26 cellular contexts compared by ENCODE assay signal in genomic region chr16:85846461-85846860, GRCh38. TPM values are rescaled to one million over a fixed set of nuclear protein-coding genes. Genes with fewer than 3 reads are reported as not detected.
DNase-seq lines count a peak whose midpoint lies in the region; ATAC-seq and TF ChIP-seq lines count a peak whose summit lies in the region.
"Had no signal": no experiment of that assay in that cellular context is flagged by ENCODE, and none has a peak within 500 bp of the region (broad histone marks: within the 10 kb centered on the region; RNA-seq: fewer than 3 reads in every experiment).

No MANE protein-coding gene starts in this region.

- H3K4me3 ChIP-seq in NB4 (ENCODE audit: low read depth, low read length), result no peak overlapping the region
- H3K4me3 ChIP-seq: K562, PC-9, SJCRH30 had no signal

- peaks cover 15% of the 10 kb centered on the region for H3K4me1 Mint-ChIP-seq in activated naive CD8-positive, alpha-beta T cell treated with anti-CD3 and anti-CD28 coated beads for 36 hours
- peaks cover 5% of the 10 kb centered on the region for H3K4me1 Mint-ChIP-seq in activated naive CD8-positive, alpha-beta T cell treated with anti-CD3 and anti-CD28 coated beads, Interleukin-2, amount 50 U/mL, for 24 hours
- peaks cover 49% of the 10 kb centered on the region for H3K4me1 Mint-ChIP-seq in stimulated activated memory B cell treated with anti-CD40 and anti-IgM and Interleukin-4, amounts not matched to agents 10 μg/mL and 1 μg/mL and 100 μg/mL, for 72 hours
- peaks cover 4 to 13% of the 10 kb centered on the region in 2 donors for H3K4me1 Mint-ChIP-seq in effector memory CD8-positive, alpha-beta T cell (ENCODE audit: low read depth in 2 of 2)
- H3K4me1 Mint-ChIP-seq in activated CD8-positive, alpha-beta T cell treated with anti-CD3 and anti-CD28 coated beads for 36 hours (ENCODE audit: low read depth), result peaks cover 6% of the 10 kb centered on the region

- no peaks in the 10 kb centered on the region for H3K36me3 Mint-ChIP-seq in activated naive CD8-positive, alpha-beta T cell treated with anti-CD3 and anti-CD28 coated beads for 36 hours
- no peaks in the 10 kb centered on the region for H3K36me3 Mint-ChIP-seq in activated naive CD8-positive, alpha-beta T cell treated with anti-CD3 and anti-CD28 coated beads, Interleukin-2, amount 50 U/mL, for 24 hours (ENCODE audit: low read depth)
- no peaks in the 10 kb centered on the region for H3K36me3 Mint-ChIP-seq in stimulated activated memory B cell treated with anti-CD40 and anti-IgM and Interleukin-4, amounts not matched to agents 10 μg/mL and 1 μg/mL and 100 μg/mL, for 72 hours
- H3K36me3 Mint-ChIP-seq in effector memory CD8-positive, alpha-beta T cell (ENCODE audit: insufficient read depth), result peaks cover 2% of the 10 kb centered on the region
- H3K36me3 Mint-ChIP-seq in activated CD8-positive, alpha-beta T cell treated with anti-CD3 and anti-CD28 coated beads for 36 hours (ENCODE audit: low read depth), result no peaks in the 10 kb centered on the region

- peak overlapping the region; percentile 19 for H3K27ac Mint-ChIP-seq in activated naive CD8-positive, alpha-beta T cell treated with anti-CD3 and anti-CD28 coated beads for 36 hours
- H3K27ac Mint-ChIP-seq in activated naive CD8-positive, alpha-beta T cell treated with anti-CD3 and anti-CD28 coated beads, Interleukin-2, amount 50 U/mL, for 24 hours, result no peak overlapping the region
- H3K27ac Mint-ChIP-seq in stimulated activated memory B cell treated with anti-CD40 and anti-IgM and Interleukin-4, amounts not matched to agents 10 μg/mL and 1 μg/mL and 100 μg/mL, for 72 hours, result peak overlapping the region; percentile 66
- peak overlapping the region in 1 of 2 donors; percentile 52 for H3K27ac Mint-ChIP-seq in effector memory CD8-positive, alpha-beta T cell
- no peak overlapping the region for H3K27ac Mint-ChIP-seq in activated CD8-positive, alpha-beta T cell treated with anti-CD3 and anti-CD28 coated beads for 36 hours
- H3K27ac Mint-ChIP-seq: CD4-positive, alpha-beta T cell had no signal

- no peaks in the 10 kb centered on the region for H3K9me3 Mint-ChIP-seq in activated naive CD8-positive, alpha-beta T cell treated with anti-CD3 and anti-CD28 coated beads for 36 hours
- H3K9me3 Mint-ChIP-seq in activated naive CD8-positive, alpha-beta T cell treated with anti-CD3 and anti-CD28 coated beads, Interleukin-2, amount 50 U/mL, for 24 hours, result no peaks in the 10 kb centered on the region
- no peaks in the 10 kb centered on the region for H3K9me3 Mint-ChIP-seq in stimulated activated memory B cell treated with anti-CD40 and anti-IgM and Interleukin-4, amounts not matched to agents 10 μg/mL and 1 μg/mL and 100 μg/mL, for 72 hours
- no peaks in the 10 kb centered on the region for H3K9me3 Mint-ChIP-seq in effector memory CD8-positive, alpha-beta T cell
- H3K9me3 Mint-ChIP-seq in activated CD8-positive, alpha-beta T cell treated with anti-CD3 and anti-CD28 coated beads for 36 hours, result no peaks in the 10 kb centered on the region
- H3K9me3 Mint-ChIP-seq: CD4-positive, alpha-beta T cell had no signal

- peaks cover 26% of the 10 kb centered on the region for H3K27me3 Mint-ChIP-seq in activated naive CD8-positive, alpha-beta T cell treated with anti-CD3 and anti-CD28 coated beads for 36 hours
- H3K27me3 Mint-ChIP-seq in activated naive CD8-positive, alpha-beta T cell treated with anti-CD3 and anti-CD28 coated beads, Interleukin-2, amount 50 U/mL, for 24 hours, result peaks cover 24% of the 10 kb centered on the region
- H3K27me3 Mint-ChIP-seq in stimulated activated memory B cell treated with anti-CD40 and anti-IgM and Interleukin-4, amounts not matched to agents 10 μg/mL and 1 μg/mL and 100 μg/mL, for 72 hours, result peaks cover 28% of the 10 kb centered on the region
- H3K27me3 Mint-ChIP-seq in effector memory CD8-positive, alpha-beta T cell, result peaks cover 18 to 37% of the 10 kb centered on the region in 2 donors
- H3K27me3 Mint-ChIP-seq in activated CD8-positive, alpha-beta T cell treated with anti-CD3 and anti-CD28 coated beads for 36 hours, result peaks cover 10% of the 10 kb centered on the region

- no peak for TF ChIP-seq POLR2A in NB4 (IDR thresholded peaks at IDR 0.05; ENCODE audit: extremely low read depth, insufficient read length)

- ATAC-seq in activated naive CD8-positive, alpha-beta T cell treated with anti-CD3 and anti-CD28 coated beads, Interleukin-2, amount 50 U/mL, for 24 hours, result no peak
- peak; percentile 54 for ATAC-seq in stimulated activated memory B cell treated with anti-CD40 and anti-IgM and Interleukin-4, amounts not matched to agents 10 μg/mL and 1 μg/mL and 100 μg/mL, for 72 hours
- ATAC-seq in effector memory CD8-positive, alpha-beta T cell (replicated peaks), result no peak
- no peak for ATAC-seq in left colon
- no peak for ATAC-seq in activated CD8-positive, alpha-beta T cell treated with anti-CD3 and anti-CD28 coated beads for 36 hours
- ATAC-seq: K562, Right ventricle myocardium inferior had no signal

- no peak for DNase-seq in activated naive CD8-positive, alpha-beta T cell treated with anti-CD3 and anti-CD28 coated beads for 36 hours
- no peak for DNase-seq in activated naive CD8-positive, alpha-beta T cell treated with anti-CD3 and anti-CD28 coated beads, Interleukin-2, amount 50 U/mL, for 24 hours
- DNase-seq in NB4 (ENCODE audit: low read depth) (peak; percentile 61), mesenteric fat pad (ENCODE audit: low spot score) (peak; percentile 78), left colon (no peak)
- no peak for DNase-seq in effector memory CD8-positive, alpha-beta T cell
- DNase-seq in activated CD8-positive, alpha-beta T cell treated with anti-CD3 and anti-CD28 coated beads for 36 hours, result no peak
- DNase-seq: 8988T; ACHN; CD4-positive, alpha-beta T cell; DMS53; Kasumi-1; NCI-H1105; NCI-H1436 treated with DMSO at 0.1 percent for 48 hours; NCI-H187 treated with DMSO at 0.1 percent for 48 hours; NCI-H524 treated with DMSO at 0.1 percent for 48 hours; NCI-H82; NK-92 treated with Interleukin-12 subunit alpha and Interleukin-12 subunit beta, amount 100 ng/mL, for 24 hours; PC-9; SJCRH30 had no signal

- no peak overlapping the region for H3K4me3 Mint-ChIP-seq in activated naive CD8-positive, alpha-beta T cell treated with anti-CD3 and anti-CD28 coated beads for 36 hours
- H3K4me3 Mint-ChIP-seq in activated naive CD8-positive, alpha-beta T cell treated with anti-CD3 and anti-CD28 coated beads, Interleukin-2, amount 50 U/mL, for 24 hours, result no peak overlapping the region
- peak overlapping the region; percentile 10 for H3K4me3 Mint-ChIP-seq in stimulated activated memory B cell treated with anti-CD40 and anti-IgM and Interleukin-4, amounts not matched to agents 10 μg/mL and 1 μg/mL and 100 μg/mL, for 72 hours
- no peak overlapping the region for H3K4me3 Mint-ChIP-seq in effector memory CD8-positive, alpha-beta T cell
- H3K4me3 Mint-ChIP-seq in activated CD8-positive, alpha-beta T cell treated with anti-CD3 and anti-CD28 coated beads for 36 hours, result no peak overlapping the region
- H3K4me3 Mint-ChIP-seq: CD4-positive, alpha-beta T cell had no signal

- CTCF ChIA-PET in activated CD8-positive, alpha-beta T cell treated with anti-CD3 and anti-CD28 coated beads for 36 hours (lab: Charles Lee), result interaction anchor here (1.4 kb wide), 1 partner anchor 48 kb away, joined by 3 read pairs; no protein-coding TSS in a partner anchor

- POLR2A ChIA-PET in activated CD8-positive, alpha-beta T cell treated with anti-CD3 and anti-CD28 coated beads for 36 hours (lab: Charles Lee), result no interaction called here

- TF ChIP-seq CTCF in NB4 (IDR thresholded peaks at IDR 0.05; ENCODE audit: low read depth, low read length), result no peak
- TF ChIP-seq CTCF in activated CD8-positive, alpha-beta T cell treated with anti-CD3 and anti-CD28 coated beads for 36 hours (IDR thresholded peaks at IDR 0.05), result no peak

- intact Hi-C loops in left colon (cut with DNase I, micrococcal nuclease), result no loop called here
- intact Hi-C loops in activated CD8-positive, alpha-beta T cell treated with anti-CD3 and anti-CD28 coated beads for 36 hours (cut with micrococcal nuclease), result no loop called here

RNA-seq across cellular contexts. Expression of gene COX4I1, which starts 47.0 kb away (rescaled TPM):
- total RNA-seq in activated naive CD8-positive, alpha-beta T cell treated with anti-CD3 and anti-CD28 coated beads for 36 hours, result 100 to 1,000 TPM; 524 to 548 TPM
- total RNA-seq in mesenteric fat pad, result 419 TPM
- 1,000 to 10,000 TPM; 1,115 to 1,368 TPM for total RNA-seq in left colon
- 100 to 1,000 TPM; 515 to 543 TPM for total RNA-seq in activated CD8-positive, alpha-beta T cell treated with anti-CD3 and anti-CD28 coated beads for 36 hours

RNA-seq across cellular contexts. Expression of gene EMC8, which starts 47.1 kb away (rescaled TPM):
- 10 to 100 TPM; 49.4 to 51.0 TPM for total RNA-seq in activated naive CD8-positive, alpha-beta T cell treated with anti-CD3 and anti-CD28 coated beads for 36 hours
- total RNA-seq in mesenteric fat pad (31.5 TPM), left colon (10 to 100 TPM; 31.2 to 31.3 TPM)
- total RNA-seq in activated CD8-positive, alpha-beta T cell treated with anti-CD3 and anti-CD28 coated beads for 36 hours, result 10 to 100 TPM; 32.4 to 38.6 TPM

RNA-seq across cellular contexts. Expression of gene IRF8, which starts 52.5 kb away (rescaled TPM):
- total RNA-seq in activated naive CD8-positive, alpha-beta T cell treated with anti-CD3 and anti-CD28 coated beads for 36 hours, result 100 to 1,000 TPM; 230 to 234 TPM
- total RNA-seq in mesenteric fat pad, result 112 TPM
- total RNA-seq in left colon, result 10 to 100 TPM; 41.9 to 48.7 TPM
- total RNA-seq in activated CD8-positive, alpha-beta T cell treated with anti-CD3 and anti-CD28 coated beads for 36 hours, result 100 to 1,000 TPM; 221 to 224 TPM
- total RNA-seq: Daoy, G401, PC-9, RPMI7951, SJCRH30 had no signal

Comparison
In these comparisons a context has a peak if more than half of its experiments do, and no peak if none do; other contexts are left out.
1. H3K27ac Mint-ChIP-seq: peak in activated naive CD8-positive, alpha-beta T cell treated with anti-CD3 and anti-CD28 coated beads for 36 hours (single experiment) and stimulated activated memory B cell treated with anti-CD40 and anti-IgM and Interleukin-4, amounts not matched to agents 10 μg/mL and 1 μg/mL and 100 μg/mL, for 72 hours (single experiment); none in activated naive CD8-positive, alpha-beta T cell treated with anti-CD3 and anti-CD28 coated beads, Interleukin-2, amount 50 U/mL, for 24 hours (single experiment) and activated CD8-positive, alpha-beta T cell treated with anti-CD3 and anti-CD28 coated beads for 36 hours (single experiment).
2. DNase-seq: peak in NB4 (single experiment) and mesenteric fat pad (single experiment); none in activated naive CD8-positive, alpha-beta T cell treated with anti-CD3 and anti-CD28 coated beads for 36 hours (single experiment), activated naive CD8-positive, alpha-beta T cell treated with anti-CD3 and anti-CD28 coated beads, Interleukin-2, amount 50 U/mL, for 24 hours (single experiment), effector memory CD8-positive, alpha-beta T cell (0 of 3), left colon (0 of 2) and activated CD8-positive, alpha-beta T cell treated with anti-CD3 and anti-CD28 coated beads for 36 hours (single experiment).